Comparison of ENCODE assay signal across 8 cellular contexts in genomic region chr3:9843715-9844438, GRCh38. TPM values are rescaled to one million over a fixed set of nuclear protein-coding genes. Genes with fewer than 3 reads are reported as not detected.
DNase-seq lines count a peak whose midpoint lies in the region; ATAC-seq and TF ChIP-seq lines count a peak whose summit lies in the region.

A gene with protein sequence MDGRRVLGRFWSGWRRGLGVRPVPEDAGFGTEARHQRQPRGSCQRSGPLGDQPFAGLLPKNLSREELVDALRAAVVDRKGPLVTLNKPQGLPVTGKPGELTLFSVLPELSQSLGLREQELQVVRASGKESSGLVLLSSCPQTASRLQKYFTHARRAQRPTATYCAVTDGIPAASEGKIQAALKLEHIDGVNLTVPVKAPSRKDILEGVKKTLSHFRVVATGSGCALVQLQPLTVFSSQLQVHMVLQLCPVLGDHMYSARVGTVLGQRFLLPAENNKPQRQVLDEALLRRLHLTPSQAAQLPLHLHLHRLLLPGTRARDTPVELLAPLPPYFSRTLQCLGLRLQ (minus strand): TSS chr3:9844008. CDS start chr3:9843990, 18 bp downstream.

- H3K36me3 ChIP-seq in HEK293 (ENCODE audit: control insufficient read depth in 2 of 2, insufficient read depth in 1 of 2, low read length in 2 of 2) = peaks cover 9 to 35% of the 10 kb centered on the region in 2 experiments; a peak in 2 of 3 replicates

- H3K9me3 ChIP-seq in HEK293 (ENCODE audit: control insufficient read depth, insufficient read depth, low read depth, low read length) = no peaks in the 10 kb centered on the region

- no peaks in the 10 kb centered on the region for H3K4me1 ChIP-seq in HEK293 (ENCODE audit: control insufficient read depth, insufficient read depth, low read length)

- peak within 1 kb of the TSS; percentile 72; the same call in 1 of the 2 replicates for H3K27ac ChIP-seq in HEK293 (ENCODE audit: extremely low read depth, low read depth, low read length)
- H3K27ac ChIP-seq in temporal lobe (ENCODE audit: low read depth, low read length) = peak within 1 kb of the TSS; percentile 55

- POLR2A ChIA-PET in HEK293 (lab: Yijun Ruan, JAX) = interaction anchor here (0.6 to 2.0 kb wide), 11 partner anchors 10 to 1427 kb away, joined by 3 to 7 read pairs (median 5); partner anchors contain the start of genes ARPC4, CRELD1, JAGN1 and OGG1

- DNase-seq in GF-D8 (lab: John Stamatoyannopoulos, UW) (peak; percentile 83), MV-4-11 (lab: John Stamatoyannopoulos, UW) (peak; percentile 89), globus pallidus (ENCODE audit: low spot score) (peak; percentile 96), occipital lobe (lab: John Stamatoyannopoulos, UW) (peak; percentile 96)

- no peak for TF ChIP-seq CTCF in HEK293 (tag by site-specific recombination; IDR thresholded peaks at IDR 0.05)

- peaks cover 5% of the 10 kb centered on the region for H3K36me3 Mint-ChIP-seq in activated naive CD4-positive, alpha-beta T cell treated with anti-CD3 and anti-CD28 coated beads, Interleukin-2, amount 50 U/mL, for 24 hours

- peak within 1 kb of the TSS; percentile 77 for H3K4me3 ChIP-seq in HEK293 (ENCODE audit: low read depth, low read length)

- peak; percentile 98 for ATAC-seq in SK-N-SH treated with all-trans-retinoic acid at 6 μM for 48 hours

- no peaks in the 10 kb centered on the region for H3K27me3 Mint-ChIP-seq in activated naive CD4-positive, alpha-beta T cell treated with anti-CD3 and anti-CD28 coated beads, Interleukin-2, amount 50 U/mL, for 24 hours

- H3K27ac Mint-ChIP-seq in activated naive CD4-positive, alpha-beta T cell treated with anti-CD3 and anti-CD28 coated beads, Interleukin-2, amount 50 U/mL, for 24 hours = peak within 1 kb of the TSS; percentile 91

- peaks cover 30% of the 10 kb centered on the region for H3K4me1 Mint-ChIP-seq in activated naive CD4-positive, alpha-beta T cell treated with anti-CD3 and anti-CD28 coated beads, Interleukin-2, amount 50 U/mL, for 24 hours

- peak within 1 kb of the TSS; percentile 99 for H3K4me3 Mint-ChIP-seq in activated naive CD4-positive, alpha-beta T cell treated with anti-CD3 and anti-CD28 coated beads, Interleukin-2, amount 50 U/mL, for 24 hours

- H3K9me3 Mint-ChIP-seq in activated naive CD4-positive, alpha-beta T cell treated with anti-CD3 and anti-CD28 coated beads, Interleukin-2, amount 50 U/mL, for 24 hours = no peaks in the 10 kb centered on the region

- CTCF ChIA-PET in HEK293 (lab: Yijun Ruan, JAX) = interaction anchor here (0.7 to 0.9 kb wide), 2 partner anchors 106 to 127 kb away, joined by 3 read pairs; no protein-coding TSS in a partner anchor

TF ChIP-seq in HEK293, 187 proteins besides CTCF, POLR2A, EP300 and RAD21 (continues in another document):
- TF ChIP-seq ZNF169 (tag by site-specific recombination; IDR thresholded peaks at IDR 0.05) (no peak), ZNF660 (tag by site-specific recombination; IDR thresholded peaks at IDR 0.05) (no peak), ZNF513 (tag by site-specific recombination; IDR thresholded peaks at IDR 0.05) (no peak; the same call in 1 of the 2 replicates), ZBTB20 (tag by site-specific recombination; IDR thresholded peaks at IDR 0.05) (peak; percentile 69; the same call in 1 of the 2 replicates), BCL11B (tag by site-specific recombination; IDR thresholded peaks at IDR 0.05; ENCODE audit: low read depth) (no peak), PRDM4 (tag by site-specific recombination; IDR thresholded peaks at IDR 0.05) (no peak), ZNF768 (tag by site-specific recombination; IDR thresholded peaks at IDR 0.05) (peak; percentile 58; the same call in 1 of the 2 replicates), ZNF292 (tag by site-specific recombination; IDR thresholded peaks at IDR 0.05; ENCODE audit: borderline replicate concordance, low read depth) (no peak), ZNF837 (tag by site-specific recombination; IDR thresholded peaks at IDR 0.05) (no peak), TRIM28 (IDR thresholded peaks at IDR 0.05; ENCODE audit: borderline replicate concordance, low read length) (no peak), ZNF514 (tag by site-specific recombination; IDR thresholded peaks at IDR 0.05) (no peak), KLF7 (tag by site-specific recombination; IDR thresholded peaks at IDR 0.05; ENCODE audit: borderline replicate concordance) (no peak)

TF ChIP-seq in SK-N-SH treated with all-trans-retinoic acid at 6 μM for 48 hours, 23 proteins besides CTCF, POLR2A, EP300 and RAD21:
- TF ChIP-seq OSR1 (CRISPR knock-in tag; IDR thresholded peaks at IDR 0.05) (no peak), TCF4 (CRISPR knock-in tag; IDR thresholded peaks at IDR 0.05; ENCODE audit: borderline replicate concordance) (no peak), ARNTL (CRISPR knock-in tag; IDR thresholded peaks at IDR 0.05; ENCODE audit: borderline replicate concordance, low read depth) (no peak), PPARA (CRISPR knock-in tag; IDR thresholded peaks at IDR 0.05; ENCODE audit: borderline replicate concordance) (no peak), GLIS3 (CRISPR knock-in tag; IDR thresholded peaks at IDR 0.05) (no peak), ZFP30 (CRISPR knock-in tag; IDR thresholded peaks at IDR 0.05) (no peak), ZC3H10 (CRISPR knock-in tag; IDR thresholded peaks at IDR 0.05) (no peak)
- TF ChIP-seq, protein P1, sequence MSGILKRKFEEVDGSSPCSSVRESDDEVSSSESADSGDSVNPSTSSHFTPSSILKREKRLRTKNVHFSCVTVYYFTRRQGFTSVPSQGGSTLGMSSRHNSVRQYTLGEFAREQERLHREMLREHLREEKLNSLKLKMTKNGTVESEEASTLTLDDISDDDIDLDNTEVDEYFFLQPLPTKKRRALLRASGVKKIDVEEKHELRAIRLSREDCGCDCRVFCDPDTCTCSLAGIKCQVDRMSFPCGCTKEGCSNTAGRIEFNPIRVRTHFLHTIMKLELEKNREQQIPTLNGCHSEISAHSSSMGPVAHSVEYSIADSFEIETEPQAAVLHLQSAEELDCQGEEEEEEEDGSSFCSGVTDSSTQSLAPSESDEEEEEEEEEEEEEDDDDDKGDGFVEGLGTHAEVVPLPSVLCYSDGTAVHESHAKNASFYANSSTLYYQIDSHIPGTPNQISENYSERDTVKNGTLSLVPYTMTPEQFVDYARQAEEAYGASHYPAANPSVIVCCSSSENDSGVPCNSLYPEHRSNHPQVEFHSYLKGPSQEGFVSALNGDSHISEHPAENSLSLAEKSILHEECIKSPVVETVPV (CRISPR knock-in tag; IDR thresholded peaks at IDR 0.05) = no peak

RNA-seq across cellular contexts. Expression of the gene that starts here (rescaled TPM):
- total RNA-seq in occipital lobe (20.9 TPM), temporal lobe (15.5 TPM)

Comparison
In these comparisons a context has a peak if more than half of its experiments do, and no peak if none do; other contexts are left out.
1. Peak in every context shown above with its lines: DNase-seq, ATAC-seq, H3K4me3 ChIP-seq and H3K27ac ChIP-seq.